Comparison of ENCODE assay signal across 8 cellular contexts in the genomic region with DNA sequence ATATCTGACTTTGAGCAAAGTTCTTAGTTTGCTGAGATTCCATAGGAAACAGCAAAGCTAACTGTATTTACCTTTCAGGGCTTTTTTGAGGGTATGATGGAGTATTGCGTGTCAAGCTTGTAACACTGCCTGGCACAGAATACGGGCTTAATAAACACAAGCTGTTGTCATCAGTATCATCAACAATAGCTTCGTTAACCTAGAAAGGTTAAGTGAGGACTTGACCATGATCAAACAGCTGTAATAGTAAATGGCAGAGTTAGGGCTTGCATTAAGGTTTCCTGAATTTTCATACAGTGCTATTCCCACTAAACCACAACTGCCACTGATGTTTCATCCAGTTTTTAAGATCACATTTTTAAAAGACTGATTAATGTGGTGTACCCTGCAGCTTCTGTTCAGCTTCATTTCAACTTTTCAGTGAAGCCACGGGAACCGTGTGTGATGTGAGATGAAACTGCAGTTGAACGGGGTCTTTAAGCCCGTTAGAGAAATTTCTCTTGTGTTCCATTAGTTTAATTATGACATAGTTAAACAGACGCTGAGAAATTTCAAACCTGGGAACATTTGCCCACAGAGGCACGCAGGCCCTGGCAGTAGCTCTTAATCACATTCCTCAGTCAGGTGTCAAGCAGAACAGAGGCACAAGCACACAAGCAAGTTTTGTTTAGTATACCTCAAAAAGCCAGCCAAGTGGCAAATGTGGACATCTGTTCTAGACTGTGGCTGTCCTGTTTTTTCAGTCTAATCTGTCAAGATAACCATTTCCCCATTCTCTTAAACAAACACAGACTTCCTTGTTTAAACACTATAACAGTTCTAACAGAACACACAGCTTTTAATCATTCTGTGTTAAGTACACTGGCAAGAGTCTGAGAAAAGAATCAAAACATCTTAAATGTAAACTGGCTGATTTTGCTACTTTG.
DNase-seq lines count a peak whose midpoint lies in the region; ATAC-seq and TF ChIP-seq lines count a peak whose summit lies in the region.

No MANE protein-coding gene starts in this region.

- H3K4me3 ChIP-seq in cardiac fibroblast (replicated peaks in 1 of 2; ENCODE audit: low read depth in 2 of 2, low read length in 2 of 2) (no peak overlapping the region), lung (no peak overlapping the region)

- no peak for TF ChIP-seq CTCF in cardiac fibroblast (IDR thresholded peaks at IDR 0.05; ENCODE audit: low read depth, low read length)
- TF ChIP-seq CTCF in lung (IDR thresholded peaks at IDR 0.05; ENCODE audit: control extremely low read depth, extremely low read depth), result no peak
- TF ChIP-seq CTCF in GM10248 (IDR thresholded peaks at IDR 0.05; ENCODE audit: control extremely low read depth, extremely low read depth, low read depth, missing control alignments), result no peak
- no peak for TF ChIP-seq CTCF in GM10266 (IDR thresholded peaks at IDR 0.05; ENCODE audit: control insufficient read depth, insufficient read depth, low read depth, missing control alignments)

- WGBS in lung, 2 donors, result 13 to 14% methylated on average over 9 of the region's 9 CpGs

- H3K4me1 ChIP-seq in lung (ENCODE audit: control insufficient read depth in 2 of 2, insufficient read depth in 2 of 2, low read length in 2 of 2), result peaks cover 7 to 12% of the 10 kb centered on the region in 2 donors

- CTCF ChIA-PET in GM10248 (lab: Yijun Ruan, JAX), result interaction anchor here (1.2 to 1.5 kb wide), 5 partner anchors 11 to 31 kb away, joined by 3 to 6 read pairs (median 4); no protein-coding TSS in a partner anchor

- POLR2A ChIA-PET in GM10248 (lab: Yijun Ruan, JAX), result no interaction called here

- H3K27ac ChIP-seq in lung (ENCODE audit: low read depth in 1 of 2, low read length in 1 of 2), result peak overlapping the region; percentile 29 to 33

- H3K36me3 ChIP-seq in lung (ENCODE audit: control insufficient read depth in 2 of 2, insufficient read depth in 2 of 2, low read length in 2 of 2), result no peaks in the 10 kb centered on the region

- ATAC-seq in GM21390 (IDR thresholded peaks at IDR 0.05; ENCODE audit: unreplicated experiment) (peak; percentile 69), lung (ENCODE audit: insufficient read depth, low FRiP score) (peak; percentile 65)

- DNase-seq in AG08395 (ENCODE audit: low spot score) (peak; percentile 4), NCI-H2171 treated with DMSO at 0.1 percent for 48 hours (lab: John Stamatoyannopoulos, UW) (peak; percentile 90), cardiac fibroblast (ENCODE audit: low read depth in 2 of 2) (peak; percentile 55 to 74), lung (ENCODE audit: low spot score) (peak; percentile 53), GM10248 (ENCODE audit: extremely low spot score) (no peak), GM10266 (ENCODE audit: extremely low spot score) (no peak)
- no peak for DNase-seq in activated effector memory CD4-positive, alpha-beta T cell treated with anti-CD3 and anti-CD28 coated beads, Interleukin-2, amount 50 U/mL, for 16 hours

- no peaks in the 10 kb centered on the region for H3K27me3 ChIP-seq in lung (ENCODE audit: control insufficient read depth, insufficient read depth)

- H3K9me3 ChIP-seq in lung (ENCODE audit: control insufficient read depth in 2 of 2, insufficient read depth in 1 of 2, low read length in 1 of 2), result no peaks in the 10 kb centered on the region

Comparison
In these comparisons a context has a peak if more than half of its experiments do, and no peak if none do; other contexts are left out.
1. DNase-seq: peak in AG08395 (single experiment), NCI-H2171 treated with DMSO at 0.1 percent for 48 hours (single experiment), cardiac fibroblast (2 of 2) and lung (single experiment); none in GM10248 (single experiment), activated effector memory CD4-positive, alpha-beta T cell treated with anti-CD3 and anti-CD28 coated beads, Interleukin-2, amount 50 U/mL, for 16 hours (single experiment) and GM10266 (single experiment).